ENCODE assay signal across 10 cellular contexts in the genomic region with DNA sequence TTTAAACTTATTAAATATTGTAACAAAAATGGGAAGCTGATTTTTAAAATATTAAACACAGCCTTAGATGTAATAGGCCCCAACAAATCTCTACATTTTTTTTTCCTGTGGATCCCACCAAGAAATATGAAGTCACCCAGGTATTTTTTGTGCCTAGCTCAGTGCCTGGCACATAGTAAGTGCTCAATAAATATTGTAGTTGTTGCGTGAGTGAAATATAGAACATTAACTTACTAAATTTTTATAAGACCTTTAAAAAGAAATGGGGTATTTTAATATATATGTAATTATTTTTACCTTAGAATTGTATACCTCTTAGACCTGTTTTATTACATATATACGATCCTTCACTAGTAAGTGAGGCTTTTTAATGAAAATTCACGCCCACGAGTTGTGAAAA. TPM values are rescaled to one million over a fixed set of nuclear protein-coding genes. Genes with fewer than 3 reads are reported as not detected.
DNase-seq lines count a peak whose midpoint lies in the region; ATAC-seq and TF ChIP-seq lines count a peak whose summit lies in the region.
"Had no signal": no experiment of that assay in that cellular context is flagged by ENCODE, and none has a peak within 500 bp of the region (broad histone marks: within the 10 kb centered on the region; RNA-seq: fewer than 3 reads in every experiment).

No MANE protein-coding gene starts in this region.

- H2AFZ ChIP-seq in hepatocyte (peak overlapping the region; percentile 92), parathyroid adenoma (peak overlapping the region; percentile 60)

- H4K20me1 ChIP-seq in hepatocyte (ENCODE audit: insufficient read depth, poor library complexity, severe bottlenecking): no peaks in the 10 kb centered on the region

- H3K9ac ChIP-seq in parathyroid adenoma: no peak overlapping the region

- DNase-seq in WERI-Rb-1 (no peak), hepatocyte (ENCODE audit: low spot score) (no peak), NCI-H1105 (lab: John Stamatoyannopoulos, UW) (no peak), T-helper 2 cell (no peak)
- DNase-seq: stimulated activated CD4-positive, alpha-beta T cell treated with anti-CD3 and anti-CD28 coated beads, Interleukin-4, amount 100 ng/mL, for 24 hours had no signal

- H3K27me3 ChIP-seq in WERI-Rb-1 (ENCODE audit: insufficient read depth, low read depth, severe bottlenecking): no peaks in the 10 kb centered on the region
- H3K27me3 ChIP-seq in hepatocyte: no peaks in the 10 kb centered on the region
- no peaks in the 10 kb centered on the region for H3K27me3 ChIP-seq in parathyroid adenoma (ENCODE audit: control insufficient read depth, insufficient read depth, low read length)

- ATAC-seq in HG02763 (IDR thresholded peaks at IDR 0.05; ENCODE audit: unreplicated experiment) (no peak), HG03139 (IDR thresholded peaks at IDR 0.05; ENCODE audit: unreplicated experiment) (no peak)

- H3K9me3 ChIP-seq in WERI-Rb-1 (ENCODE audit: severe bottlenecking): peaks cover 2% of the 10 kb centered on the region
- peaks cover 17% of the 10 kb centered on the region for H3K9me3 ChIP-seq in hepatocyte (ENCODE audit: low read depth)
- H3K9me3 ChIP-seq in parathyroid adenoma (ENCODE audit: control insufficient read depth, low read length): no peaks in the 10 kb centered on the region

- H3K36me3 ChIP-seq in WERI-Rb-1: no peaks in the 10 kb centered on the region
- no peaks in the 10 kb centered on the region for H3K36me3 ChIP-seq in hepatocyte (replicated peaks; ENCODE audit: insufficient read depth, low read depth)
- H3K36me3 ChIP-seq in parathyroid adenoma (ENCODE audit: control insufficient read depth, insufficient read depth, low read length): no peaks in the 10 kb centered on the region
- H3K36me3 ChIP-seq: tibial artery had no signal

- H3K4me1 ChIP-seq in hepatocyte (ENCODE audit: insufficient read depth) (no peaks in the 10 kb centered on the region), parathyroid adenoma (no peaks in the 10 kb centered on the region)

- H3K27ac ChIP-seq in WERI-Rb-1: no peak overlapping the region
- peak overlapping the region; percentile 93 for H3K27ac ChIP-seq in hepatocyte
- no peak overlapping the region for H3K27ac ChIP-seq in parathyroid adenoma
- H3K27ac ChIP-seq: tibial artery had no signal

- H3K9me2 ChIP-seq in hepatocyte (replicated peaks; ENCODE audit: insufficient read depth): no peaks in the 10 kb centered on the region

- H3K79me2 ChIP-seq in hepatocyte (peaks cover 36% of the 10 kb centered on the region), parathyroid adenoma (no peaks in the 10 kb centered on the region)

- 80% methylated on average over 4 of the region's 4 CpGs for WGBS in hepatocyte (ENCODE audit: low lambda C conversion rate, missing lambda C conversion rate)

- no peak for TF ChIP-seq CTCF in WERI-Rb-1 (IDR thresholded peaks at IDR 0.05; ENCODE audit: low read depth, low read length)
- no peak for TF ChIP-seq CTCF in hepatocyte (IDR thresholded peaks at IDR 0.05; ENCODE audit: poor library complexity)
- no peak for TF ChIP-seq CTCF in parathyroid adenoma (IDR thresholded peaks at IDR 0.05)

- H3K4me3 ChIP-seq in GM08714 (ENCODE audit: low read length) (peak overlapping the region; percentile 60; the same call in 1 of the 2 replicates), WERI-Rb-1 (ENCODE audit: low read depth, low read length) (peak overlapping the region; percentile 42; the same call in 1 of the 2 replicates), hepatocyte (peak overlapping the region; percentile 65), parathyroid adenoma (ENCODE audit: low read depth, low read length) (peak overlapping the region; percentile 66)

- H3K4me2 ChIP-seq in hepatocyte (peak overlapping the region; percentile 76), parathyroid adenoma (ENCODE audit: low read length) (peak overlapping the region; percentile 81)

RNA-seq across cellular contexts. Expression of a gene that starts 0.6 kb away (rescaled TPM):
- total RNA-seq in hepatocyte: 46.1 and 47.3 TPM in 2 replicates
- 14.7 and 15.2 TPM in 2 replicates for polyA plus RNA-seq in hepatocyte
